12 cellular contexts compared by ENCODE assay signal in the genomic region with DNA sequence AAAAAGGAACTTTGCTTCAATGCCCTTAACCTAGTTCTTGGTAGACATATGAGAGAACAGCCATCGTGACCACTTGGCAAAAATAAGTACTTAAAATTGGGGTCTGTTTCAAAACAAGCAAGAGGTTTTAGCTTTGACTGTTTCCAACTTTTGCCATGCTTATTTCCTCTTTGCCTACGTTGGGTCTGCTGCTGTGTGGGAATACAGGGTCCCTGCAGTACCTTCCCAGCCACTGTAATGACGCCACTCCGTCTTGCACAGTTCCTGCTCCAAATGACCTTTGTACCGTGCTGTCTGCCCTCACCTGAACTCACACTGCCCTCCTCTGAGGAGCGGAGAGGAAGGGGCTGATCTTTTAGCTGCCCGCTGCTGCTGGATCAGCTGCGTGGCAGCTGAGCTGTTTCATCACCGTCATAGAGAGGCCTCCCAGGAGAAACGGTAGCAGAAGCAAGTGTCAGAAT.
A peak's percentile ranks its signal among the peaks of the same experiment; 100 is the strongest.
DNase-seq lines count a peak whose midpoint lies in the region; ATAC-seq and TF ChIP-seq lines count a peak whose summit lies in the region.
"Had no signal": no experiment of that assay in that cellular context is flagged by ENCODE, and none has a peak within 500 bp of the region (broad histone marks: within the 10 kb centered on the region; RNA-seq: fewer than 3 reads in every experiment).

No MANE protein-coding gene starts in this region.

- H3K9ac ChIP-seq in fibroblast of lung (ENCODE audit: insufficient read depth, low read length) = no peak overlapping the region

- TF ChIP-seq CTCF in 22Rv1 (IDR thresholded peaks at IDR 0.05) (peak; percentile 16; the same call in 1 of the 2 replicates), fibroblast of lung (conservative IDR thresholded peaks at IDR 0.05 in 1 of 2, IDR thresholded peaks at IDR 0.05 in 1 of 2; ENCODE audit: low read depth in 1 of 2, low read length in 2 of 2) (no peak), mucosa of descending colon (IDR thresholded peaks at IDR 0.05) (no peak)

- ATAC-seq in mucosa of descending colon = peak; percentile 90
- ATAC-seq: activated T-cell treated with anti-CD3 and anti-CD28 coated beads, Interleukin-2, amount 50 U/mL, for 72 hours had no signal

- H3K4me1 ChIP-seq in fibroblast of lung (ENCODE audit: control insufficient read depth, extremely low read depth, insufficient read depth, low read length) = peaks cover 13% of the 10 kb centered on the region
- H3K4me1 ChIP-seq in mucosa of descending colon (ENCODE audit: low read depth) = no peaks in the 10 kb centered on the region

- no peak overlapping the region for H3K4me3 ChIP-seq in fibroblast of lung (replicated peaks in 1 of 4; ENCODE audit: control extremely low read depth in 1 of 4, insufficient read depth in 1 of 4, low read depth in 3 of 4, low read length in 4 of 4)
- H3K4me3 ChIP-seq in mucosa of descending colon = no peak overlapping the region

- DNase-seq in NOMO-1 treated with dmso at 0.1 percent for 144 hours (lab: John Stamatoyannopoulos, UW; ENCODE audit: unreplicated experiment) (peak; percentile 46), fibroblast of lung (ENCODE audit: low read depth in 2 of 2) (peak; percentile 58 to 62), mucosa of descending colon (peak in 2 of 3 donors; percentile 64 to 69), T-helper 1 cell (no peak), SKM-1 (lab: John Stamatoyannopoulos, UW; ENCODE audit: unreplicated experiment) (no peak), SIG-M5 (lab: John Stamatoyannopoulos, UW) (no peak)
- no peak for DNase-seq in stimulated activated CD4-positive, alpha-beta T cell treated with anti-CD3 and anti-CD28 coated beads, Interleukin-12 subunit alpha, Interleukin-12 subunit beta, amount 100 ng/mL, for 4 hours
- DNase-seq: activated T-cell treated with anti-CD3 and anti-CD28 coated beads, Interleukin-2, amount 50 U/mL, for 72 hours; anterior cingulate cortex; NCI-H748 treated with DMSO at 0.1 percent for 48 hours; stimulated activated CD4-positive, alpha-beta T cell treated with anti-CD3 and anti-CD28 coated beads, Interleukin-15, amount 100 ng/mL, for 24 hours had no signal

- H2AFZ ChIP-seq in fibroblast of lung (ENCODE audit: low read length) = no peak overlapping the region

- no peaks in the 10 kb centered on the region for H3K27me3 ChIP-seq in fibroblast of lung (ENCODE audit: control insufficient read depth, insufficient read depth, low read length)

- H3K9me3 ChIP-seq in fibroblast of lung (ENCODE audit: control insufficient read depth, insufficient read depth, low read depth, low read length) (no peaks in the 10 kb centered on the region), mucosa of descending colon (no peaks in the 10 kb centered on the region)

- intact Hi-C loops in mucosa of descending colon (cut with DNase I, micrococcal nuclease) = no loop called here

- peak overlapping the region; percentile 31; the same call in 1 of the 2 replicates for H3K27ac ChIP-seq in 22Rv1
- H3K27ac ChIP-seq in fibroblast of lung (ENCODE audit: insufficient read depth, low read length) = peak overlapping the region; percentile 38

- no peaks in the 10 kb centered on the region for H4K20me1 ChIP-seq in fibroblast of lung (ENCODE audit: control insufficient read depth, extremely low read depth, insufficient read depth, low read length)

- H3K79me2 ChIP-seq in fibroblast of lung (ENCODE audit: control insufficient read depth, insufficient read depth, low read length) = no peaks in the 10 kb centered on the region

- peaks cover 5% of the 10 kb centered on the region for H3K36me3 ChIP-seq in fibroblast of lung (ENCODE audit: control insufficient read depth, insufficient read depth, low read length)
- no peaks in the 10 kb centered on the region for H3K36me3 ChIP-seq in mucosa of descending colon (ENCODE audit: low read depth)

- H3K4me2 ChIP-seq in fibroblast of lung (ENCODE audit: extremely low read depth, insufficient read depth, low read length) = peak overlapping the region; percentile 32

Comparison
In these comparisons a context has a peak if more than half of its experiments do, and no peak if none do; other contexts are left out.
1. DNase-seq: peak in NOMO-1 treated with dmso at 0.1 percent for 144 hours (single experiment), fibroblast of lung (2 of 2) and mucosa of descending colon (2 of 3); none in T-helper 1 cell (0 of 5), SKM-1 (single experiment), stimulated activated CD4-positive, alpha-beta T cell treated with anti-CD3 and anti-CD28 coated beads, Interleukin-12 subunit alpha, Interleukin-12 subunit beta, amount 100 ng/mL, for 4 hours (single experiment) and SIG-M5 (single experiment).